In genomic region chr18:74284501-74285004, GRCh38 we compare ENCODE assay signal across 12 cellular contexts. TPM values are rescaled to one million over a fixed set of nuclear protein-coding genes. Genes with fewer than 3 reads are reported as not detected.
DNase-seq lines count a peak whose midpoint lies in the region; ATAC-seq and TF ChIP-seq lines count a peak whose summit lies in the region.
"Had no signal": no experiment of that assay in that cellular context is flagged by ENCODE, and none has a peak within 500 bp of the region (broad histone marks: within the 10 kb centered on the region; RNA-seq: fewer than 3 reads in every experiment).

No MANE protein-coding gene starts in this region.

- peaks cover 0 to 16% (median 2%) of the 10 kb centered on the region in 4 donors for H3K36me3 ChIP-seq in liver (ENCODE audit: control insufficient read depth in 4 of 4, insufficient read depth in 3 of 4, low read depth in 1 of 4, low read length in 3 of 4)
- no peaks in the 10 kb centered on the region for H3K36me3 ChIP-seq in spleen

- TF ChIP-seq RAD21 in liver (IDR thresholded peaks at IDR 0.05): no peak

- peaks cover 20 to 86% (median 66%) of the 10 kb centered on the region in 4 donors for H3K4me1 ChIP-seq in liver (ENCODE audit: control insufficient read depth in 4 of 4, insufficient read depth in 4 of 4, low read length in 3 of 4)
- H3K4me1 ChIP-seq in spleen: peaks cover 0 to 77% (median 44%) of the 10 kb centered on the region in 6 donors

- POLR2A ChIA-PET in activated CD8-positive, alpha-beta T cell treated with anti-CD3 and anti-CD28 coated beads, Interleukin-2, amount 10 ng/mL, durations not matched to agents 7 days and 5 days (lab: Charles Lee): no interaction called here

- TF ChIP-seq CTCF in liver (IDR thresholded peaks at IDR 0.05; ENCODE audit: low read depth, low read length, missing input control) (no peak), spleen (IDR thresholded peaks at IDR 0.05 in 8 of 11, conservative IDR thresholded peaks at IDR 0.05 in 3 of 11) (no peak), glutamatergic neuron (IDR thresholded peaks at IDR 0.05; ENCODE audit: partially characterized antibody, unreplicated experiment) (no peak)

- H3K4me3 ChIP-seq in liver (ENCODE audit: low read depth in 1 of 3, low read length in 3 of 3) (peak overlapping the region; percentile 0 to 50 (median 45)), spleen (no peak overlapping the region)

- no peak for ATAC-seq in activated CD8-positive, alpha-beta T cell treated with anti-CD3 and anti-CD28 coated beads, Interleukin-2, amount 10 ng/mL, durations not matched to agents 7 days and 5 days
- ATAC-seq: HCT116, T-cell had no signal

- DNase-seq in NCI-H146 (lab: John Stamatoyannopoulos, UW) (peak; percentile 59), spleen (no peak), foreskin melanocyte (no peak), glutamatergic neuron (no peak)
- DNase-seq in activated CD8-positive, alpha-beta T cell treated with anti-CD3 and anti-CD28 coated beads, Interleukin-2, amount 10 ng/mL, durations not matched to agents 7 days and 5 days: no peak
- no peak for DNase-seq in activated naive CD4-positive, alpha-beta T cell treated with Interleukin-2 at 50 U/mL for 16 hours
- DNase-seq: NCI-H2081 treated with DMSO at 0.1 percent for 48 hours; stimulated activated CD8-positive, alpha-beta memory T cell treated with anti-CD3 and anti-CD28 coated beads, Interleukin-4, amount 100 ng/mL, for 48 hours; T-cell had no signal

- H3K9me3 ChIP-seq in liver (ENCODE audit: control insufficient read depth in 4 of 4, low read length in 3 of 4) (no peaks in the 10 kb centered on the region), spleen (no peaks in the 10 kb centered on the region)

- H3K27me3 Mint-ChIP-seq in activated CD8-positive, alpha-beta T cell treated with anti-CD3 and anti-CD28 coated beads, Interleukin-2, amount 10 ng/mL, durations not matched to agents 7 days and 5 days (ENCODE audit: low read depth): no peaks in the 10 kb centered on the region
- H3K27me3 Mint-ChIP-seq in glutamatergic neuron (ENCODE audit: unreplicated experiment): peaks cover 22% of the 10 kb centered on the region
- H3K27me3 Mint-ChIP-seq: T-cell had no signal

- no peaks in the 10 kb centered on the region for H3K9me3 Mint-ChIP-seq in activated CD8-positive, alpha-beta T cell treated with anti-CD3 and anti-CD28 coated beads, Interleukin-2, amount 10 ng/mL, durations not matched to agents 7 days and 5 days (ENCODE audit: insufficient read depth)
- peaks cover 16% of the 10 kb centered on the region for H3K9me3 Mint-ChIP-seq in glutamatergic neuron (ENCODE audit: unreplicated experiment)
- H3K9me3 Mint-ChIP-seq: T-cell had no signal

- TF ChIP-seq POLR2A in spleen (IDR thresholded peaks at IDR 0.05): no peak

- WGBS in liver: 36% methylated on average over 7 of the region's 7 CpGs
- 75 to 86% (median 83%) methylated on average over 7 of the region's 7 CpGs for WGBS in spleen, 5 donors

- H3K27ac Mint-ChIP-seq in activated CD8-positive, alpha-beta T cell treated with anti-CD3 and anti-CD28 coated beads, Interleukin-2, amount 10 ng/mL, durations not matched to agents 7 days and 5 days: no peak overlapping the region
- no peak overlapping the region for H3K27ac Mint-ChIP-seq in glutamatergic neuron (ENCODE audit: unreplicated experiment)
- H3K27ac Mint-ChIP-seq: T-cell had no signal

- no peak overlapping the region for H3K4me3 Mint-ChIP-seq in activated CD8-positive, alpha-beta T cell treated with anti-CD3 and anti-CD28 coated beads, Interleukin-2, amount 10 ng/mL, durations not matched to agents 7 days and 5 days
- no peak overlapping the region for H3K4me3 Mint-ChIP-seq in glutamatergic neuron (ENCODE audit: unreplicated experiment)
- H3K4me3 Mint-ChIP-seq: T-cell had no signal

- peaks cover 22% of the 10 kb centered on the region for H3K4me1 Mint-ChIP-seq in activated CD8-positive, alpha-beta T cell treated with anti-CD3 and anti-CD28 coated beads, Interleukin-2, amount 10 ng/mL, durations not matched to agents 7 days and 5 days (ENCODE audit: low read depth)
- H3K4me1 Mint-ChIP-seq in glutamatergic neuron (ENCODE audit: low read depth, unreplicated experiment): peaks cover 36% of the 10 kb centered on the region

- peak overlapping the region; percentile 50 to 64 for H3K9ac ChIP-seq in liver (ENCODE audit: low read depth in 1 of 2, low read length in 2 of 2)

- H3K27ac ChIP-seq in cingulate gyrus (ENCODE audit: low read depth, low read length) (peak overlapping the region; percentile 76), liver (ENCODE audit: low read depth in 1 of 2, low read length in 2 of 2) (peak overlapping the region; percentile 83 to 87), spleen (peak overlapping the region in 5 of 8 donors; percentile 13 to 62 (median 46))

- CTCF ChIA-PET in activated CD8-positive, alpha-beta T cell treated with anti-CD3 and anti-CD28 coated beads, Interleukin-2, amount 10 ng/mL, durations not matched to agents 7 days and 5 days (lab: Charles Lee): interaction anchor here (1.3 kb wide), 1 partner anchor 209 kb away, joined by 3 read pairs; no protein-coding TSS in a partner anchor

- H3K27me3 ChIP-seq in liver (ENCODE audit: control insufficient read depth in 4 of 4, insufficient read depth in 4 of 4, low read length in 3 of 4): no peaks in the 10 kb centered on the region
- no peaks in the 10 kb centered on the region for H3K27me3 ChIP-seq in spleen (replicated peaks in 1 of 7)

- no peaks in the 10 kb centered on the region for H3K36me3 Mint-ChIP-seq in activated CD8-positive, alpha-beta T cell treated with anti-CD3 and anti-CD28 coated beads, Interleukin-2, amount 10 ng/mL, durations not matched to agents 7 days and 5 days (ENCODE audit: low read depth)
- no peaks in the 10 kb centered on the region for H3K36me3 Mint-ChIP-seq in glutamatergic neuron (ENCODE audit: unreplicated experiment)

- intact Hi-C loops in spleen (cut with DNase I; ENCODE audit: low total_unique reads): no loop called here

TF ChIP-seq in liver, 16 proteins besides CTCF, POLR2A, EP300 and RAD21:
- TF ChIP-seq HNF4G (IDR thresholded peaks at IDR 0.05): no peak
- no peak for TF ChIP-seq NR2F2 (IDR thresholded peaks at IDR 0.05)
- TF ChIP-seq EGR1 (IDR thresholded peaks at IDR 0.05; ENCODE audit: low read depth in 2 of 2): no peak
- TF ChIP-seq ZBTB33 (IDR thresholded peaks at IDR 0.05): no peak
- no peak for TF ChIP-seq FOXA1 (IDR thresholded peaks at IDR 0.05)
- TF ChIP-seq SP1 (IDR thresholded peaks at IDR 0.05): no peak
- TF ChIP-seq RXRA (IDR thresholded peaks at IDR 0.05): no peak
- TF ChIP-seq GABPA (IDR thresholded peaks at IDR 0.05 in 1 of 2, conservative IDR thresholded peaks at IDR 0.05 in 1 of 2): no peak
- no peak for TF ChIP-seq HNF4A (conservative IDR thresholded peaks at IDR 0.05)
- no peak for TF ChIP-seq YY1 (IDR thresholded peaks at IDR 0.05)
- no peak for TF ChIP-seq TAF1 (conservative IDR thresholded peaks at IDR 0.05)
- TF ChIP-seq JUND (IDR thresholded peaks at IDR 0.05): no peak
- TF ChIP-seq, protein P1, sequence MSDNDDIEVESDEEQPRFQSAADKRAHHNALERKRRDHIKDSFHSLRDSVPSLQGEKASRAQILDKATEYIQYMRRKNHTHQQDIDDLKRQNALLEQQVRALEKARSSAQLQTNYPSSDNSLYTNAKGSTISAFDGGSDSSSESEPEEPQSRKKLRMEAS (IDR thresholded peaks at IDR 0.05): no peak
- TF ChIP-seq, protein P2, sequence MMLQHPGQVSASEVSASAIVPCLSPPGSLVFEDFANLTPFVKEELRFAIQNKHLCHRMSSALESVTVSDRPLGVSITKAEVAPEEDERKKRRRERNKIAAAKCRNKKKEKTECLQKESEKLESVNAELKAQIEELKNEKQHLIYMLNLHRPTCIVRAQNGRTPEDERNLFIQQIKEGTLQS (IDR thresholded peaks at IDR 0.05): no peak
- no peak for TF ChIP-seq FOXA2 (IDR thresholded peaks at IDR 0.05)

RNA-seq across cellular contexts. Expression of gene CYB5A, which starts 7.2 kb away (rescaled TPM):
- total RNA-seq in liver (100 to 1,000 TPM; 277 to 605 TPM), spleen (100 to 1,000 TPM in 4 of 7 donors, 10 to 100 TPM in 3; 54.6 to 135 (median 115) TPM), glutamatergic neuron (ENCODE audit: unreplicated experiment) (28.3 TPM)
- polyA plus RNA-seq in liver (1,000 to 10,000 TPM; 1,639 to 2,022 TPM), spleen (100 to 1,000 TPM in 2 of 3 donors, 10 to 100 TPM in 1; 77.9 to 137 (median 107) TPM)
- total RNA-seq in activated CD8-positive, alpha-beta T cell treated with anti-CD3 and anti-CD28 coated beads, Interleukin-2, amount 10 ng/mL, durations not matched to agents 7 days and 5 days: 10 to 100 TPM; 28.7 to 31.3 TPM

RNA-seq across cellular contexts. Expression of gene C18orf63, which starts 31.1 kb away (rescaled TPM):
- total RNA-seq in liver (not detected), spleen (under 1 TPM in 3 of 7 donors, not detected in 4; 0.13 to 0.18 (median 0.14) TPM), glutamatergic neuron (ENCODE audit: unreplicated experiment) (not detected)
- polyA plus RNA-seq in liver (not detected), spleen (under 1 TPM in 1 of 3 donors, not detected in 2; 0.02 TPM)
- not detected for total RNA-seq in activated CD8-positive, alpha-beta T cell treated with anti-CD3 and anti-CD28 coated beads, Interleukin-2, amount 10 ng/mL, durations not matched to agents 7 days and 5 days
- total RNA-seq: T-cell had no signal

Comparison
In these comparisons a context has a peak if more than half of its experiments do, and no peak if none do; other contexts are left out.
1. H3K4me3 ChIP-seq: peak in liver (3 of 3); none in spleen (0 of 8).
2. Peak in every context shown above with its lines, with median percentiles within 50 percentile points of each other: H3K27ac ChIP-seq.